In the genomic region with DNA sequence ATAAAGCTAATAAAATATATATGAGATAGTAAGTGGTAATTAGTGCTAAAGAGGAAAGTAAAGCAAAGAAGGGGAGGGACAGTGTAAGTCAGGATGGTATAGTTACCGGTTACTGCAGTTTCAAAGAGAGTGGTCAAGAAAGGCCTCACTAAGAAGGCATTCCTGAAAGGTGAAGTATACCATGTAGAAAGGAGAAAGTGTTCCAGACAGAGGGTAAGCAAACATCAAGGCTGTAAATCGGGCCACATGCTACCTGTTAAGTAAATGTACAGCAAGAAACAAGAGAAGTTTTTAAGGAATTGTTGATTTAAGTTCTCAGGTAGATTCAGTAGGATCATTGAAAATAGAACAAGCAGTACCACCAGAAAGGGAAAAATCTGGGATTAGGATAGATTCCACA, we compare ENCODE assay signal across 17 cellular contexts. TPM values are rescaled to one million over a fixed set of nuclear protein-coding genes. Genes with fewer than 3 reads are reported as not detected.
DNase-seq lines count a peak whose midpoint lies in the region; ATAC-seq and TF ChIP-seq lines count a peak whose summit lies in the region.
"Had no signal": no experiment of that assay in that cellular context is flagged by ENCODE, and none has a peak within 500 bp of the region (broad histone marks: within the 10 kb centered on the region; RNA-seq: fewer than 3 reads in every experiment).

No MANE protein-coding gene starts in this region.

- H3K4me3 ChIP-seq in PC-3 (ENCODE audit: low read length) (no peak overlapping the region), prostate gland (no peak overlapping the region), brain microvascular endothelial cell (ENCODE audit: low read depth, low read length) (no peak overlapping the region), H7 (ENCODE audit: insufficient read depth, low read depth, low read length) (no peak overlapping the region)
- H3K4me3 ChIP-seq: heart left ventricle, sigmoid colon had no signal

- DNase-seq in DMS53 treated with DMSO at 0.1 percent for 48 hours (lab: John Stamatoyannopoulos, UW; ENCODE audit: unreplicated experiment) = peak; percentile 11
- DNase-seq in PC-3 = peak; percentile 41
- DNase-seq in kidney glomerular epithelial cell (lab: John Stamatoyannopoulos, UW) = peak; percentile 32
- DNase-seq in prostate gland (ENCODE audit: low spot score) = peak; percentile 64
- DNase-seq in brain microvascular endothelial cell = no peak
- DNase-seq in H7 = no peak
- no peak for DNase-seq in activated gamma-delta T cell treated with Interleukin-2 at 50 U/mL for 16 hours
- DNase-seq: activated CD4-positive, alpha-beta T cell treated with anti-CD3 and anti-CD28 coated beads for 48 hours; activated effector memory CD4-positive, alpha-beta T cell treated with Interleukin-2 at 50 U/mL for 16 hours; central memory CD4-positive, alpha-beta T cell; effector memory CD4-positive, alpha-beta T cell; heart left ventricle; NCI-H1436; sigmoid colon; stimulated activated naive CD8-positive, alpha-beta T cell treated with anti-CD3 and anti-CD28 coated beads, Interleukin-15, amount 100 ng/mL, for 72 hours had no signal

- TF ChIP-seq CTCF in PC-3 (conservative IDR thresholded peaks at IDR 0.05; ENCODE audit: low read depth, low read length) = no peak
- no peak for TF ChIP-seq CTCF in prostate gland (IDR thresholded peaks at IDR 0.05)
- TF ChIP-seq CTCF in brain microvascular endothelial cell (IDR thresholded peaks at IDR 0.05; ENCODE audit: low read depth, low read length, missing control alignments) = no peak

- CTCF ChIA-PET in PC-3 (lab: Charles Lee) = no interaction called here

- H3K79me2 ChIP-seq in PC-3 (ENCODE audit: low read length) = peaks cover 84% of the 10 kb centered on the region

- H3K4me2 ChIP-seq in PC-3 (ENCODE audit: low read length) = no peak overlapping the region

- BruUV-seq in PC-3 (replicated peaks; lab: Mats Ljungman, UMichigan) = no TSS peak

- no peak overlapping the region for H2AFZ ChIP-seq in PC-3 (ENCODE audit: low read length)

- intact Hi-C loops in PC-3 (cut with micrococcal nuclease) (no loop called here), prostate gland (cut with DNase I) (no loop called here)

- ATAC-seq in PC-3 (no peak; the same call in 1 of the 2 replicates), GM21528 (IDR thresholded peaks at IDR 0.05; ENCODE audit: low FRiP score, unreplicated experiment) (no peak)
- ATAC-seq: heart left ventricle; SK-N-SH treated with all-trans-retinoic acid at 6 μM for 48 hours; stimulated activated naive CD8-positive, alpha-beta T cell treated with anti-CD3 and anti-CD28 coated beads, Interleukin-15, amount 100 ng/mL, for 72 hours had no signal

- H4K20me1 ChIP-seq in PC-3 (ENCODE audit: low read length) = no peaks in the 10 kb centered on the region; the same call in 1 of the 2 replicates

- no peak overlapping the region for H3K9ac ChIP-seq in PC-3 (ENCODE audit: low read length)

- H3K27ac ChIP-seq in PC-3 (ENCODE audit: low read length) (no peak overlapping the region), prostate gland (peak overlapping the region in 1 of 2 donors; percentile 49), brain microvascular endothelial cell (no peak overlapping the region)
- H3K27ac ChIP-seq: heart left ventricle, sigmoid colon had no signal

- H3K36me3 ChIP-seq in PC-3 (ENCODE audit: low read depth, low read length) = peaks cover 23% of the 10 kb centered on the region
- no peaks in the 10 kb centered on the region for H3K36me3 ChIP-seq in prostate gland
- H3K36me3 ChIP-seq in brain microvascular endothelial cell (replicated peaks) = peaks cover 2% of the 10 kb centered on the region
- H3K36me3 ChIP-seq in H7 (replicated peaks; ENCODE audit: control insufficient read depth, insufficient read depth, low read length) = no peaks in the 10 kb centered on the region; the same call in none of the 2 replicates
- H3K36me3 ChIP-seq: sigmoid colon had no signal

- H3F3A ChIP-seq in PC-3 (ENCODE audit: low read length, unreplicated experiment) = no peaks in the 10 kb centered on the region

- H3K27me3 ChIP-seq in PC-3 (ENCODE audit: low read length) (no peaks in the 10 kb centered on the region), prostate gland (replicated peaks; ENCODE audit: insufficient read depth) (no peaks in the 10 kb centered on the region), brain microvascular endothelial cell (replicated peaks) (no peaks in the 10 kb centered on the region), H7 (ENCODE audit: control insufficient read depth, insufficient read depth, low read length) (no peaks in the 10 kb centered on the region)
- H3K27me3 ChIP-seq: heart left ventricle, sigmoid colon had no signal

- WGBS in prostate gland = 42% methylated on average over 2 of the region's 2 CpGs

- no peaks in the 10 kb centered on the region for H3K9me3 ChIP-seq in PC-3 (ENCODE audit: low read length)
- H3K9me3 ChIP-seq in prostate gland = no peaks in the 10 kb centered on the region
- H3K9me3 ChIP-seq: sigmoid colon had no signal

- in situ Hi-C loops in brain microvascular endothelial cell (cut with HindIII; ENCODE audit: low pct_ligation_motif_present, low sequenced_read_pairs) = no loop called here

- H3K4me1 ChIP-seq in PC-3 (ENCODE audit: insufficient read depth, low read length) (peaks cover 13% of the 10 kb centered on the region), prostate gland (replicated peaks) (no peaks in the 10 kb centered on the region)

- H3K9me2 ChIP-seq in PC-3 (replicated peaks; ENCODE audit: low read length) = no peaks in the 10 kb centered on the region

- POLR2A ChIA-PET in PC-3 (lab: Charles Lee; ENCODE audit: unreplicated experiment) = no interaction called here

- TF ChIP-seq POLR2A in prostate gland (IDR thresholded peaks at IDR 0.05) = no peak

RNA-seq across cellular contexts. Expression of a gene that starts 9.7 kb away (rescaled TPM):
- 58.7 and 81.8 TPM in 2 replicates for total RNA-seq in PC-3 (2014; rRNA removed)
- 10 to 100 TPM; 25.3 to 30.6 TPM for total RNA-seq in prostate gland
- total RNA-seq in H7 (2014; rRNA removed; shearing (Covaris generic)) = 132 and 149 TPM in 2 replicates

Comparison
In these comparisons a context has a peak if more than half of its experiments do, and no peak if none do; other contexts are left out.
1. DNase-seq: peak in DMS53 treated with DMSO at 0.1 percent for 48 hours (single experiment), PC-3 (single experiment), kidney glomerular epithelial cell (single experiment) and prostate gland (single experiment); none in brain microvascular endothelial cell (single experiment), H7 (single experiment) and activated gamma-delta T cell treated with Interleukin-2 at 50 U/mL for 16 hours (single experiment).